ENCODE assay signal across 21 cellular contexts in the genomic region with DNA sequence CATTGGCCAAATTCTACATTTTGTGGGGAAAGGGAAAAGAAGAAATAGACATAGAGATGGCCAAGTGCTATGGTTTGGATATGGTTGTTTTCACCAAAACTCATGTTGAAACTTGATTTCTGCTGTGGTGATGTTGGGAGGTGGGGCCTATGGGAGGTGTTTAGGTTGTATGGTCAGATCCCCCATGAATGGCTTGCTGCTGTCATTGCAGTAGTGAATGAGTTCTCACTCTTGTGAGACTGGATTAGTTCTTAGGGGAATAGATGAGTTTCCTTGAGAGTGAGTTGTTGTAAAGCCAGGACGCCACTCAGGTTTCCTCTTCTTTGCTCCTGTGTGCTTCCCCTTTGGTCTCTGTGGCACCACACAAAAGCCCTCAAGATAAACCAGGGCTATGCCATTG.
DNase-seq lines count a peak whose midpoint lies in the region; ATAC-seq, FAIRE-seq and TF ChIP-seq lines count a peak whose summit lies in the region.
"Had no signal": no experiment of that assay in that cellular context is flagged by ENCODE, and none has a peak within 500 bp of the region (broad histone marks: within the 10 kb centered on the region; RNA-seq: fewer than 3 reads in every experiment).

No MANE protein-coding gene starts in this region.

- no peaks in the 10 kb centered on the region for H3K36me3 Mint-ChIP-seq in neural progenitor cell
- H3K36me3 Mint-ChIP-seq: CD4-positive, alpha-beta memory T cell had no signal

- no TSS peak for BruUV-seq in GM12878 (replicated peaks; lab: Mats Ljungman, UMichigan)

- CTCF ChIA-PET in GM12878 (lab: Yijun Ruan, JAX) = interaction anchor here (1.2 kb wide), 1 partner anchor 54 kb away, joined by 3 read pairs; no protein-coding TSS in a partner anchor

- intact Hi-C loops in GM12878 (cut with micrococcal nuclease; ENCODE audit: unreplicated experiment) (no loop called here), prostate gland (cut with DNase I) (no loop called here)

- TF ChIP-seq RAD21 in GM12878 (IDR thresholded peaks at IDR 0.05; ENCODE audit: insufficient read depth, low read depth, low read length) = no peak

- H3K36me3 ChIP-seq in GM12878 (ENCODE audit: control insufficient read depth in 2 of 2, insufficient read depth in 2 of 2, low read length in 1 of 2) (no peaks in the 10 kb centered on the region), neural progenitor cell (no peaks in the 10 kb centered on the region), prostate gland (no peaks in the 10 kb centered on the region)
- H3K36me3 ChIP-seq: BE2C had no signal

- FAIRE-seq in GM12878 (lab: Jason Lieb, UNC) = no peak
- FAIRE-seq: A204.1, D721Med, G401.6, HepG2, HTR-8/SVneo had no signal

- TF ChIP-seq POLR2A in GM12878 (IDR thresholded peaks at IDR 0.05; ENCODE audit: low read depth, low read length) (no peak), prostate gland (IDR thresholded peaks at IDR 0.05) (no peak)

- in situ Hi-C loops in GM12878 (cut with MboI) = no loop called here

- H3K27ac Mint-ChIP-seq in neural progenitor cell = peak overlapping the region; percentile 50
- H3K27ac Mint-ChIP-seq: CD4-positive, alpha-beta memory T cell; H9 had no signal

- H3K27ac ChIP-seq in GM12878 (ENCODE audit: control insufficient read depth, insufficient read depth) = no peak overlapping the region
- no peak overlapping the region for H3K27ac ChIP-seq in neural progenitor cell
- no peak overlapping the region for H3K27ac ChIP-seq in prostate gland
- H3K27ac ChIP-seq: C4-2B, GM23248 had no signal

- H3K4me1 ChIP-seq in GM12878 (ENCODE audit: control insufficient read depth, insufficient read depth, low read length) (0 out of 2 replicates have a peak, but pooled peaks cover 7% of the 10 kb centered on the region), neural progenitor cell (no peaks in the 10 kb centered on the region), prostate gland (replicated peaks) (no peaks in the 10 kb centered on the region)
- H3K4me1 ChIP-seq: BE2C had no signal

- TF ChIP-seq CTCF in GM12878 (IDR thresholded peaks at IDR 0.05 in 2 of 3, conservative IDR thresholded peaks at IDR 0.05 in 1 of 3; ENCODE audit: control insufficient read depth in 2 of 3, extremely low read depth in 1 of 3, insufficient read depth in 1 of 3, low read depth in 3 of 3, low read length in 3 of 3) (no peak), neural progenitor cell (IDR thresholded peaks at IDR 0.05) (no peak), prostate gland (IDR thresholded peaks at IDR 0.05) (no peak)

- 67% methylated on average over 1 of the region's 1 CpG for WGBS in GM12878 (ENCODE audit: insufficient coverage, insufficient replicate concordance, low lambda C conversion rate, missing lambda C conversion rate)
- WGBS in prostate gland = 88% methylated on average over 1 of the region's 1 CpG

- H3K9me3 ChIP-seq in GM12878 (replicated peaks; ENCODE audit: control insufficient read depth, insufficient read depth, low read length) (no peaks in the 10 kb centered on the region; the same call in 2 of the 3 replicates), neural progenitor cell (ENCODE audit: low read depth) (no peaks in the 10 kb centered on the region), prostate gland (no peaks in the 10 kb centered on the region)
- H3K9me3 ChIP-seq: BE2C had no signal

- H3K9ac ChIP-seq in GM12878 (ENCODE audit: control insufficient read depth, insufficient read depth, low read length) (no peak overlapping the region), neural progenitor cell (no peak overlapping the region)
- H3K9ac ChIP-seq: GM23248 had no signal

- H3K27me3 Mint-ChIP-seq in neural progenitor cell (ENCODE audit: insufficient read depth, low read depth) = peaks cover 3% of the 10 kb centered on the region
- H3K27me3 Mint-ChIP-seq: CD4-positive, alpha-beta memory T cell had no signal

- ATAC-seq in HG02610 (IDR thresholded peaks at IDR 0.05; ENCODE audit: unreplicated experiment) (peak; percentile 61), GM12878 (peak; percentile 65), GM19397 (IDR thresholded peaks at IDR 0.05; ENCODE audit: unreplicated experiment) (no peak)
- ATAC-seq: HepG2 had no signal

- SMC1A ChIA-PET in GM12878 (lab: Charles Lee; ENCODE audit: uncharacterized antibody, unreplicated experiment) = no interaction called here

- H4K20me1 ChIP-seq in GM12878 (ENCODE audit: control insufficient read depth, insufficient read depth) (no peaks in the 10 kb centered on the region), neural progenitor cell (ENCODE audit: low read depth) (no peaks in the 10 kb centered on the region)

- H3K27me3 ChIP-seq in GM12878 (replicated peaks in 1 of 2; ENCODE audit: control insufficient read depth in 2 of 2, insufficient read depth in 2 of 2, low read length in 1 of 2) = no peaks in the 10 kb centered on the region
- H3K27me3 ChIP-seq in neural progenitor cell = no peaks in the 10 kb centered on the region
- no peaks in the 10 kb centered on the region for H3K27me3 ChIP-seq in prostate gland (replicated peaks; ENCODE audit: insufficient read depth)
- H3K27me3 ChIP-seq: BE2C had no signal

- TF ChIP-seq EP300 in GM12878 (IDR thresholded peaks at IDR 0.05; ENCODE audit: borderline replicate concordance in 1 of 2, control insufficient read depth in 1 of 2, low read depth in 2 of 2, low read length in 2 of 2) = no peak

- POLR2A ChIA-PET in GM12878 (lab: Charles Lee) = no interaction called here

- no peak overlapping the region for H3K4me3 Mint-ChIP-seq in neural progenitor cell
- H3K4me3 Mint-ChIP-seq: CD4-positive, alpha-beta memory T cell; H9 had no signal

- H3K4me1 Mint-ChIP-seq in neural progenitor cell = no peaks in the 10 kb centered on the region
- H3K4me1 Mint-ChIP-seq: CD4-positive, alpha-beta memory T cell had no signal

- H3K4me3 ChIP-seq in GM12878 (no peak overlapping the region), neural progenitor cell (no peak overlapping the region), prostate gland (no peak overlapping the region)
- H3K4me3 ChIP-seq: GM23248 had no signal

- H3K4me2 ChIP-seq in GM12878 (ENCODE audit: control insufficient read depth, insufficient read depth) = no peak overlapping the region
- H3K4me2 ChIP-seq in neural progenitor cell = no peak overlapping the region

- RAD21 ChIA-PET in GM12878 (lab: Charles Lee; ENCODE audit: unreplicated experiment) = interaction anchor here (1.0 kb wide), 1 partner anchor 32 kb away, joined by 3 read pairs; no protein-coding TSS in a partner anchor

- no peaks in the 10 kb centered on the region for H3F3A ChIP-seq in neural progenitor cell (ENCODE audit: low read depth)

- H3K9me3 Mint-ChIP-seq in neural progenitor cell = no peaks in the 10 kb centered on the region
- H3K9me3 Mint-ChIP-seq: H9 had no signal

- no peaks in the 10 kb centered on the region for H3K79me2 ChIP-seq in GM12878 (ENCODE audit: control insufficient read depth, insufficient read depth, low read length)
- no peaks in the 10 kb centered on the region for H3K79me2 ChIP-seq in neural progenitor cell (ENCODE audit: low read depth)

- H2AFZ ChIP-seq in GM12878 (ENCODE audit: control insufficient read depth, low read depth, low read length) = no peak overlapping the region
- no peak overlapping the region for H2AFZ ChIP-seq in neural progenitor cell (replicated peaks)
- H2AFZ ChIP-seq: GM23248 had no signal

- peak; percentile 64 for DNase-seq in GDM1 (lab: John Stamatoyannopoulos, UW)
- DNase-seq in GM12878 (ENCODE audit: low read depth, low spot score) = no peak
- DNase-seq in neural progenitor cell (ENCODE audit: low spot score) = no peak
- no peak for DNase-seq in NCI-H2227 treated with DMSO at 0.1 percent for 48 hours (lab: John Stamatoyannopoulos, UW)
- no peak for DNase-seq in prostate gland (ENCODE audit: low spot score)
- DNase-seq: BE2C; CD4-positive, alpha-beta memory T cell; COR-L47; DMS153; DMS79 treated with DMSO at 0.1 percent for 48 hours; EL; GM23248; H9 had no signal

TF ChIP-seq in GM12878, 131 proteins besides CTCF, POLR2A, EP300 and RAD21 (continues in another document):
- TF ChIP-seq, protein P1, sequence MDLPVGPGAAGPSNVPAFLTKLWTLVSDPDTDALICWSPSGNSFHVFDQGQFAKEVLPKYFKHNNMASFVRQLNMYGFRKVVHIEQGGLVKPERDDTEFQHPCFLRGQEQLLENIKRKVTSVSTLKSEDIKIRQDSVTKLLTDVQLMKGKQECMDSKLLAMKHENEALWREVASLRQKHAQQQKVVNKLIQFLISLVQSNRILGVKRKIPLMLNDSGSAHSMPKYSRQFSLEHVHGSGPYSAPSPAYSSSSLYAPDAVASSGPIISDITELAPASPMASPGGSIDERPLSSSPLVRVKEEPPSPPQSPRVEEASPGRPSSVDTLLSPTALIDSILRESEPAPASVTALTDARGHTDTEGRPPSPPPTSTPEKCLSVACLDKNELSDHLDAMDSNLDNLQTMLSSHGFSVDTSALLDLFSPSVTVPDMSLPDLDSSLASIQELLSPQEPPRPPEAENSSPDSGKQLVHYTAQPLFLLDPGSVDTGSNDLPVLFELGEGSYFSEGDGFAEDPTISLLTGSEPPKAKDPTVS (IDR thresholded peaks at IDR 0.05; ENCODE audit: low read depth, low read length) = no peak
- TF ChIP-seq NR2C1 (IDR thresholded peaks at IDR 0.05) (no peak), POLR2AphosphoS2 (IDR thresholded peaks at IDR 0.05; ENCODE audit: low read depth, low read length) (no peak), ZNF384 (IDR thresholded peaks at IDR 0.05; ENCODE audit: borderline replicate concordance, low read depth, low read length) (no peak), ZZZ3 (IDR thresholded peaks at IDR 0.05; ENCODE audit: control insufficient read depth, insufficient read length, low read depth) (no peak), LARP7 (IDR thresholded peaks at IDR 0.05) (no peak), KDM1A (IDR thresholded peaks at IDR 0.05; ENCODE audit: borderline replicate concordance) (no peak), BHLHE40 (IDR thresholded peaks at IDR 0.05; ENCODE audit: borderline replicate concordance in 1 of 2, low read depth in 2 of 2, low read length in 1 of 2) (no peak), PAX5 (IDR thresholded peaks at IDR 0.05; ENCODE audit: borderline replicate concordance, low read depth, low read length) (no peak)
- TF ChIP-seq, protein P2, sequence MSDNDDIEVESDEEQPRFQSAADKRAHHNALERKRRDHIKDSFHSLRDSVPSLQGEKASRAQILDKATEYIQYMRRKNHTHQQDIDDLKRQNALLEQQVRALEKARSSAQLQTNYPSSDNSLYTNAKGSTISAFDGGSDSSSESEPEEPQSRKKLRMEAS (IDR thresholded peaks at IDR 0.05; ENCODE audit: low read depth, low read length) = no peak
- TF ChIP-seq, protein P3, sequence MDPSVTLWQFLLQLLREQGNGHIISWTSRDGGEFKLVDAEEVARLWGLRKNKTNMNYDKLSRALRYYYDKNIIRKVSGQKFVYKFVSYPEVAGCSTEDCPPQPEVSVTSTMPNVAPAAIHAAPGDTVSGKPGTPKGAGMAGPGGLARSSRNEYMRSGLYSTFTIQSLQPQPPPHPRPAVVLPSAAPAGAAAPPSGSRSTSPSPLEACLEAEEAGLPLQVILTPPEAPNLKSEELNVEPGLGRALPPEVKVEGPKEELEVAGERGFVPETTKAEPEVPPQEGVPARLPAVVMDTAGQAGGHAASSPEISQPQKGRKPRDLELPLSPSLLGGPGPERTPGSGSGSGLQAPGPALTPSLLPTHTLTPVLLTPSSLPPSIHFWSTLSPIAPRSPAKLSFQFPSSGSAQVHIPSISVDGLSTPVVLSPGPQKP (IDR thresholded peaks at IDR 0.05; ENCODE audit: low read depth, low read length) = no peak
